In the genomic region with DNA sequence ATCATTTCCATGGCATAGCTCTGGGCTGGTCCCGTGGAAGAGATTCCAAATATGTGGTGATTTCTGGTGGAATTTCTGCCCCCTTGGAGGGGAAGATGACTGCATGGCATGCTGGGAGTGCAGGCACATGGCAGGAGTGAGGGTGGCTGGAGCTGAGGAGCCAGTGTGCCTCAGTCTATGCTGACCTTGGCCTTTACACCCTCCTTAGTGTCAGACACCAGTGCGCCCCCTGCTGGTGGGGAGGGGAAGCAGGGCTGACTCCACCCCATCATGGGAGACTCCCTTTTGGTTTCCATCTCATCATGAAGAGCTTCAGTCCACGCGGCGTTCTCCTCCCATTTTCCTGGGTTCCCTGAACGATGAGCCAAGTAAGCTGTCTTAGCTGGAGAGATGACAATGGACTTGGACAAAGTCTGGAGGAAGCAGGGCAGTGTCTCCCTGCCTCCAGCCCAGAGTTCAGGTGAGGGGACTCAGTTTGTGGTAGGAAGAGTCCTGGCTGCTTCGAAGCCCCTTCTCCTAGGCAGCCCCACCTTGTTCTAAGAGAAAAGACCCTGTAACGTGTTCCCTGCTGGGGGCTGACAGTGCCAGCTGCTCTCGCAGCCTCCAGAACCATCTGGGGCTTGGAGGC, we compare ENCODE assay signal across 9 cellular contexts. TPM values are rescaled to one million over a fixed set of nuclear protein-coding genes. Genes with fewer than 3 reads are reported as not detected.
DNase-seq lines count a peak whose midpoint lies in the region; ATAC-seq, FAIRE-seq and TF ChIP-seq lines count a peak whose summit lies in the region.
"Had no signal": no experiment of that assay in that cellular context is flagged by ENCODE, and none has a peak within 500 bp of the region (broad histone marks: within the 10 kb centered on the region; RNA-seq: fewer than 3 reads in every experiment).

No MANE protein-coding gene starts in this region.

- no peak overlapping the region for H3K4me3 Mint-ChIP-seq in CD4-positive, CD25-positive, alpha-beta regulatory T cell
- no peak overlapping the region for H3K4me3 Mint-ChIP-seq in activated T-helper 1 cell treated with anti-CD3 and anti-CD28 coated beads, Interleukin-12 subunit alpha, Interleukin-12 subunit beta, Interleukin-2, Interleukin-4 antibody, amounts not matched to agents 30 ng/mL and 10 ng/mL and 1 ng/mL, durations not matched to agents 14 hours and 24 hours and 36 hours
- H3K4me3 Mint-ChIP-seq: stimulated activated naive CD8-positive, alpha-beta T cell treated with anti-CD3 and anti-CD28 coated beads, Interleukin-15, Interleukin-2, amounts not matched to agents 100 ng/mL and 50 ng/mL, for 24 hours had no signal

- peak in 1 of 2 donors; percentile 48 for ATAC-seq in CD4-positive, CD25-positive, alpha-beta regulatory T cell (ENCODE audit: low read depth in 2 of 2)
- ATAC-seq in GM21723 (IDR thresholded peaks at IDR 0.05; ENCODE audit: unreplicated experiment): peak; percentile 76

- DNase-seq in CD4-positive, CD25-positive, alpha-beta regulatory T cell: peak; percentile 56 to 67 (median 58)
- DNase-seq in RKO (ENCODE audit: low spot score) (peak; percentile 31), left ventricle myocardium inferior (no peak), NCI-H187 (lab: John Stamatoyannopoulos, UW) (no peak), HTR-8/SVneo (ENCODE audit: insufficient read length, low spot score) (no peak)
- peak; percentile 54 for DNase-seq in activated T-helper 1 cell treated with anti-CD3 and anti-CD28 coated beads, Interleukin-12 subunit alpha, Interleukin-12 subunit beta, Interleukin-2, Interleukin-4 antibody, amounts not matched to agents 30 ng/mL and 10 ng/mL and 1 ng/mL, durations not matched to agents 14 hours and 24 hours and 36 hours (ENCODE audit: low spot score)
- DNase-seq in stimulated activated CD4-positive, alpha-beta T cell treated with anti-CD3 and anti-CD28 coated beads, Interleukin-2, amount 100 ng/mL, for 4 hours (ENCODE audit: low read depth): peak; percentile 49

- FAIRE-seq in HTR-8/SVneo (lab: Jason Lieb, UNC): no peak

- H3K36me3 Mint-ChIP-seq in CD4-positive, CD25-positive, alpha-beta regulatory T cell: peaks cover 36% of the 10 kb centered on the region
- H3K36me3 Mint-ChIP-seq in activated T-helper 1 cell treated with anti-CD3 and anti-CD28 coated beads, Interleukin-12 subunit alpha, Interleukin-12 subunit beta, Interleukin-2, Interleukin-4 antibody, amounts not matched to agents 30 ng/mL and 10 ng/mL and 1 ng/mL, durations not matched to agents 14 hours and 24 hours and 36 hours (ENCODE audit: low read depth): peaks cover 29% of the 10 kb centered on the region

- H3K4me1 Mint-ChIP-seq in CD4-positive, CD25-positive, alpha-beta regulatory T cell: peaks cover 0 to 7% (median 5%) of the 10 kb centered on the region in 4 donors
- peaks cover 6% of the 10 kb centered on the region for H3K4me1 Mint-ChIP-seq in activated T-helper 1 cell treated with anti-CD3 and anti-CD28 coated beads, Interleukin-12 subunit alpha, Interleukin-12 subunit beta, Interleukin-2, Interleukin-4 antibody, amounts not matched to agents 30 ng/mL and 10 ng/mL and 1 ng/mL, durations not matched to agents 14 hours and 24 hours and 36 hours (ENCODE audit: low read depth)

- no peaks in the 10 kb centered on the region for H3K4me1 ChIP-seq in CD4-positive, CD25-positive, alpha-beta regulatory T cell (ENCODE audit: control insufficient read depth, insufficient read depth, low read length, poor library complexity, severe bottlenecking)
- peaks cover 17% of the 10 kb centered on the region for H3K4me1 ChIP-seq in left ventricle myocardium inferior

- H3K27ac Mint-ChIP-seq in CD4-positive, CD25-positive, alpha-beta regulatory T cell: peak overlapping the region in 1 of 3 donors; percentile 15
- H3K27ac Mint-ChIP-seq in activated T-helper 1 cell treated with anti-CD3 and anti-CD28 coated beads, Interleukin-12 subunit alpha, Interleukin-12 subunit beta, Interleukin-2, Interleukin-4 antibody, amounts not matched to agents 30 ng/mL and 10 ng/mL and 1 ng/mL, durations not matched to agents 14 hours and 24 hours and 36 hours: peak overlapping the region; percentile 36
- H3K27ac Mint-ChIP-seq: stimulated activated naive CD8-positive, alpha-beta T cell treated with anti-CD3 and anti-CD28 coated beads, Interleukin-15, Interleukin-2, amounts not matched to agents 100 ng/mL and 50 ng/mL, for 24 hours had no signal

- TF ChIP-seq CTCF in left ventricle myocardium inferior (IDR thresholded peaks at IDR 0.05; ENCODE audit: borderline replicate concordance): peak; percentile 73

- H3K27ac ChIP-seq in CD4-positive, CD25-positive, alpha-beta regulatory T cell (ENCODE audit: insufficient read depth, low read length, poor library complexity, severe bottlenecking): no peak overlapping the region
- H3K27ac ChIP-seq in left ventricle myocardium inferior (replicated peaks): no peak overlapping the region

- no peaks in the 10 kb centered on the region for H3K9me3 ChIP-seq in CD4-positive, CD25-positive, alpha-beta regulatory T cell (ENCODE audit: control insufficient read depth in 2 of 2, low read length in 2 of 2)
- H3K9me3 ChIP-seq in left ventricle myocardium inferior (replicated peaks): no peaks in the 10 kb centered on the region

- H3K27me3 Mint-ChIP-seq in CD4-positive, CD25-positive, alpha-beta regulatory T cell: peaks cover 3% of the 10 kb centered on the region
- H3K27me3 Mint-ChIP-seq in activated T-helper 1 cell treated with anti-CD3 and anti-CD28 coated beads, Interleukin-12 subunit alpha, Interleukin-12 subunit beta, Interleukin-2, Interleukin-4 antibody, amounts not matched to agents 30 ng/mL and 10 ng/mL and 1 ng/mL, durations not matched to agents 14 hours and 24 hours and 36 hours (ENCODE audit: insufficient read depth): peaks cover 2% of the 10 kb centered on the region
- H3K27me3 Mint-ChIP-seq: stimulated activated naive CD8-positive, alpha-beta T cell treated with anti-CD3 and anti-CD28 coated beads, Interleukin-15, Interleukin-2, amounts not matched to agents 100 ng/mL and 50 ng/mL, for 24 hours had no signal

- H3K36me3 ChIP-seq in CD4-positive, CD25-positive, alpha-beta regulatory T cell (ENCODE audit: control insufficient read depth, insufficient read depth, low read length): peaks cover 38% of the 10 kb centered on the region
- peaks cover 30% of the 10 kb centered on the region for H3K36me3 ChIP-seq in left ventricle myocardium inferior

- intact Hi-C loops in activated T-helper 1 cell treated with anti-CD3 and anti-CD28 coated beads, Interleukin-12 subunit alpha, Interleukin-12 subunit beta, Interleukin-2, Interleukin-4 antibody, amounts not matched to agents 30 ng/mL and 10 ng/mL and 1 ng/mL, durations not matched to agents 14 hours and 24 hours and 36 hours (cut with micrococcal nuclease): loop anchor here (1.0 kb wide), 1 partner anchor 31 kb away; no protein-coding TSS in a partner anchor
- intact Hi-C loops in left ventricle myocardium inferior (cut with micrococcal nuclease): no loop called here

- no peaks in the 10 kb centered on the region for H3K27me3 ChIP-seq in CD4-positive, CD25-positive, alpha-beta regulatory T cell (ENCODE audit: control insufficient read depth, insufficient read depth, low read length)
- H3K27me3 ChIP-seq in left ventricle myocardium inferior (ENCODE audit: low read depth): peaks cover 1% of the 10 kb centered on the region

- no peaks in the 10 kb centered on the region for H3K9me3 Mint-ChIP-seq in CD4-positive, CD25-positive, alpha-beta regulatory T cell
- no peaks in the 10 kb centered on the region for H3K9me3 Mint-ChIP-seq in activated T-helper 1 cell treated with anti-CD3 and anti-CD28 coated beads, Interleukin-12 subunit alpha, Interleukin-12 subunit beta, Interleukin-2, Interleukin-4 antibody, amounts not matched to agents 30 ng/mL and 10 ng/mL and 1 ng/mL, durations not matched to agents 14 hours and 24 hours and 36 hours
- H3K9me3 Mint-ChIP-seq: stimulated activated naive CD8-positive, alpha-beta T cell treated with anti-CD3 and anti-CD28 coated beads, Interleukin-15, Interleukin-2, amounts not matched to agents 100 ng/mL and 50 ng/mL, for 24 hours had no signal

- no peak overlapping the region for H3K4me3 ChIP-seq in CD4-positive, CD25-positive, alpha-beta regulatory T cell (ENCODE audit: low read depth, low read length)
- H3K4me3 ChIP-seq in left ventricle myocardium inferior: no peak overlapping the region

RNA-seq across cellular contexts. Expression of a gene that starts 10.3 kb away (rescaled TPM):
- not detected for total RNA-seq in CD4-positive, CD25-positive, alpha-beta regulatory T cell
- polyA plus RNA-seq in CD4-positive, CD25-positive, alpha-beta regulatory T cell: not detected
- not detected in 2 replicates for total RNA-seq in activated T-helper 1 cell treated with anti-CD3 and anti-CD28 coated beads, Interleukin-12 subunit alpha, Interleukin-12 subunit beta, Interleukin-2, Interleukin-4 antibody, amounts not matched to agents 30 ng/mL and 10 ng/mL and 1 ng/mL, durations not matched to agents 14 hours and 24 hours and 36 hours
- not detected for total RNA-seq in left ventricle myocardium inferior

RNA-seq across cellular contexts. Expression of a gene that starts 25.7 kb away (rescaled TPM):
- total RNA-seq in CD4-positive, CD25-positive, alpha-beta regulatory T cell: 83.3 TPM
- polyA plus RNA-seq in CD4-positive, CD25-positive, alpha-beta regulatory T cell: 10 to 100 TPM; 22.5 to 32.3 (median 25.7) TPM
- 41.5 and 43.7 TPM in 2 replicates for total RNA-seq in activated T-helper 1 cell treated with anti-CD3 and anti-CD28 coated beads, Interleukin-12 subunit alpha, Interleukin-12 subunit beta, Interleukin-2, Interleukin-4 antibody, amounts not matched to agents 30 ng/mL and 10 ng/mL and 1 ng/mL, durations not matched to agents 14 hours and 24 hours and 36 hours
- total RNA-seq in left ventricle myocardium inferior: 18.1 TPM

RNA-seq across cellular contexts. Expression of a gene that starts 52.1 kb away (rescaled TPM):
- total RNA-seq in CD4-positive, CD25-positive, alpha-beta regulatory T cell: not detected
- polyA plus RNA-seq in CD4-positive, CD25-positive, alpha-beta regulatory T cell: not detected
- not detected in 2 replicates for total RNA-seq in activated T-helper 1 cell treated with anti-CD3 and anti-CD28 coated beads, Interleukin-12 subunit alpha, Interleukin-12 subunit beta, Interleukin-2, Interleukin-4 antibody, amounts not matched to agents 30 ng/mL and 10 ng/mL and 1 ng/mL, durations not matched to agents 14 hours and 24 hours and 36 hours
- total RNA-seq in left ventricle myocardium inferior: not detected

Comparison
In these comparisons a context has a peak if more than half of its experiments do, and no peak if none do; other contexts are left out.
1. DNase-seq: peak in CD4-positive, CD25-positive, alpha-beta regulatory T cell (3 of 3), RKO (single experiment), activated T-helper 1 cell treated with anti-CD3 and anti-CD28 coated beads, Interleukin-12 subunit alpha, Interleukin-12 subunit beta, Interleukin-2, Interleukin-4 antibody, amounts not matched to agents 30 ng/mL and 10 ng/mL and 1 ng/mL, durations not matched to agents 14 hours and 24 hours and 36 hours (single experiment) and stimulated activated CD4-positive, alpha-beta T cell treated with anti-CD3 and anti-CD28 coated beads, Interleukin-2, amount 100 ng/mL, for 4 hours (single experiment); none in left ventricle myocardium inferior (single experiment), NCI-H187 (0 of 2) and HTR-8/SVneo (single experiment).